13 cellular contexts compared by ENCODE assay signal in the genomic region with DNA sequence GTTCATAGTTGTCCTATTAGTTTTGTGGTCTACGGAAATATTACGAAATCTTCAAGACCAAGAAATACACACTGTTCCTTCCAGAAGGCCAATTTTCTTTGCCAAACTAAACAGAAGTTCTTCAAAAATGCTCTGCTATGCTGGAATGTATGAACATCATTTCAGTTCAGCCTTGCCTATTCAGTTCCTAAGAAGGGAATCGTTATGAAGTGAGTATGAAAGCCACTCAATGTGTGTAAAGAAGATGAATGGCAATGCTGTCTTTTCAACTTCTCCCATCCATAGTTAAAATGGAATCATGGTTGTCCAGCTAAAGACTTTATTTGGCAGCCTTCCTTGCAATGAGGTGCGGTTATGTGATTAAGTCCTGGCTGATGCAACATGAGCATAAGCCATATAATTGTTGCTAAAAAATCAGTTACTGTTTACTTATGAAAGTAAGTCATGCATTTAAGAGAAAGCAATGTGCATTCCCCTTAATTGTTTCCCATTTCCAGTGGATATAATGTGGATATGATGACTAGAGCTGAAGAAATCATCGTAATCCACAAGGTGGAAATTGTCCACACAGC.
DNase-seq lines count a peak whose midpoint lies in the region; ATAC-seq, FAIRE-seq and TF ChIP-seq lines count a peak whose summit lies in the region.
"Had no signal": no experiment of that assay in that cellular context is flagged by ENCODE, and none has a peak within 500 bp of the region (broad histone marks: within the 10 kb centered on the region; RNA-seq: fewer than 3 reads in every experiment).

No MANE protein-coding gene starts in this region.

- in situ Hi-C loops in K562 (cut with MboI): no loop called here

- no peaks in the 10 kb centered on the region for H3K9me3 Mint-ChIP-seq in activated T-cell treated with anti-CD3 and anti-CD28 coated beads, Interleukin-2, amount 50 U/mL, for 24 hours
- H3K9me3 Mint-ChIP-seq: H9 had no signal

- ATAC-seq in K562: no peak
- peak; percentile 95 for ATAC-seq in left ventricle myocardium superior
- ATAC-seq in GM21526 (IDR thresholded peaks at IDR 0.05; ENCODE audit: low FRiP score, unreplicated experiment): no peak
- no peak for ATAC-seq in HG02571 (IDR thresholded peaks at IDR 0.05; ENCODE audit: unreplicated experiment)
- ATAC-seq: effector memory CD8-positive, alpha-beta T cell; left colon had no signal

- POLR2A ChIA-PET in K562 (lab: Yijun Ruan, JAX): interaction anchor here (1.1 kb wide), 1 partner anchor 13 kb away, joined by 4 read pairs; no protein-coding TSS in a partner anchor

- H3K9me3 ChIP-seq in K562 (replicated peaks; ENCODE audit: control insufficient read depth, insufficient read depth, low read depth, low read length): no peaks in the 10 kb centered on the region

- CTCF ChIA-PET in K562 (lab: Yijun Ruan, JAX; ENCODE audit: low intra/inter-chr PET ratio): no interaction called here

- FAIRE-seq in K562 (lab: Jason Lieb, UNC): no peak
- FAIRE-seq: D721Med, GM18507 had no signal

- H2AFZ ChIP-seq in K562 (ENCODE audit: low read depth, low read length): no peak overlapping the region

- no peaks in the 10 kb centered on the region for H4K20me1 ChIP-seq in K562 (replicated peaks; ENCODE audit: control insufficient read depth, insufficient read depth, low read length)

- no peak overlapping the region for H3K9ac ChIP-seq in K562 (ENCODE audit: insufficient read depth in 1 of 2, low read depth in 2 of 2, low read length in 2 of 2)

- H3K36me3 ChIP-seq in K562 (ENCODE audit: control insufficient read depth, insufficient read depth, low read length): no peaks in the 10 kb centered on the region

- WGBS in K562 (ENCODE audit: insufficient coverage, low coverage, missing lambda C conversion rate): 8% methylated on average over 5 of the region's 5 CpGs

- no peak overlapping the region for H3K4me3 Mint-ChIP-seq in activated T-cell treated with anti-CD3 and anti-CD28 coated beads, Interleukin-2, amount 50 U/mL, for 24 hours
- H3K4me3 Mint-ChIP-seq: effector memory CD8-positive, alpha-beta T cell; H9 had no signal

- H3K27ac ChIP-seq in K562 (ENCODE audit: extremely low read depth, low read depth, low read length): no peak overlapping the region

- no peak overlapping the region for H3K4me2 ChIP-seq in K562 (ENCODE audit: insufficient read depth, low read length)

- H3K27ac Mint-ChIP-seq in activated T-cell treated with anti-CD3 and anti-CD28 coated beads, Interleukin-2, amount 50 U/mL, for 24 hours: no peak overlapping the region
- H3K27ac Mint-ChIP-seq: effector memory CD8-positive, alpha-beta T cell had no signal

- H3K27me3 Mint-ChIP-seq in activated T-cell treated with anti-CD3 and anti-CD28 coated beads, Interleukin-2, amount 50 U/mL, for 24 hours: no peaks in the 10 kb centered on the region
- H3K27me3 Mint-ChIP-seq: effector memory CD8-positive, alpha-beta T cell had no signal

- H3K4me1 Mint-ChIP-seq in activated T-cell treated with anti-CD3 and anti-CD28 coated beads, Interleukin-2, amount 50 U/mL, for 24 hours (ENCODE audit: low read depth): no peaks in the 10 kb centered on the region
- H3K4me1 Mint-ChIP-seq: H9 had no signal

- TF ChIP-seq POLR2A in K562 (conservative IDR thresholded peaks at IDR 0.05): no peak

- DNase-seq in H4 (ENCODE audit: low spot score): peak; percentile 86
- DNase-seq in K562 (ENCODE audit: extremely low read depth in 1 of 4, low spot score in 3 of 4): no peak
- no peak for DNase-seq in left ventricle myocardium superior
- peak; percentile 26 for DNase-seq in smooth muscle cell of the brain vasculature (ENCODE audit: low read depth, low spot score)
- no peak for DNase-seq in NCI-H1694 treated with DMSO at 0.1 percent for 48 hours (lab: John Stamatoyannopoulos, UW)
- DNase-seq in activated T-cell treated with anti-CD3 and anti-CD28 coated beads, Interleukin-2, amount 50 U/mL, for 24 hours: no peak
- DNase-seq: effector memory CD8-positive, alpha-beta T cell; H9; left colon had no signal

- H3K9me1 ChIP-seq in K562 (ENCODE audit: control insufficient read depth, insufficient read depth, low read length): no peaks in the 10 kb centered on the region

- BruUV-seq in K562 (replicated peaks; lab: Mats Ljungman, UMichigan): no TSS peak

- no peak overlapping the region for H3K4me3 ChIP-seq in K562

- no peak for TF ChIP-seq CTCF in K562 (IDR thresholded peaks at IDR 0.05 in 2 of 3, conservative IDR thresholded peaks at IDR 0.05 in 1 of 3; ENCODE audit: insufficient read depth in 2 of 3, low read depth in 1 of 3, low read length in 3 of 3)

- TF ChIP-seq RAD21 in K562 (CRISPR knock-in tag; conservative IDR thresholded peaks at IDR 0.05 in 1 of 2, IDR thresholded peaks at IDR 0.05 in 1 of 2): no peak

- H3K36me3 Mint-ChIP-seq in activated T-cell treated with anti-CD3 and anti-CD28 coated beads, Interleukin-2, amount 50 U/mL, for 24 hours (ENCODE audit: low read depth): no peaks in the 10 kb centered on the region

- H3K27me3 ChIP-seq in K562 (ENCODE audit: control insufficient read depth in 2 of 2, insufficient read depth in 2 of 2, low read length in 2 of 2): no peaks in the 10 kb centered on the region

- no peak for TF ChIP-seq EP300 in K562 (IDR thresholded peaks at IDR 0.05; ENCODE audit: low read length)

- intact Hi-C loops in K562 (cut with micrococcal nuclease): no loop called here
- intact Hi-C loops in left ventricle myocardium superior (cut with micrococcal nuclease): no loop called here

- H3K4me1 ChIP-seq in K562 (replicated peaks in 1 of 2; ENCODE audit: control insufficient read depth in 2 of 2, insufficient read depth in 2 of 2, low read length in 2 of 2): no peaks in the 10 kb centered on the region

- no peaks in the 10 kb centered on the region for H3K79me2 ChIP-seq in K562 (ENCODE audit: control insufficient read depth, insufficient read depth, low read length)

TF ChIP-seq in K562, 482 proteins besides CTCF, POLR2A, EP300 and RAD21 (continues in another document):
- no peak for TF ChIP-seq CEBPG (CRISPR knock-in tag; IDR thresholded peaks at IDR 0.05)
- peak; percentile 55 to 91 for TF ChIP-seq CEBPG (tag; conservative IDR thresholded peaks at IDR 0.05 in 1 of 2, IDR thresholded peaks at IDR 0.05 in 1 of 2)
- TF ChIP-seq, protein P1, sequence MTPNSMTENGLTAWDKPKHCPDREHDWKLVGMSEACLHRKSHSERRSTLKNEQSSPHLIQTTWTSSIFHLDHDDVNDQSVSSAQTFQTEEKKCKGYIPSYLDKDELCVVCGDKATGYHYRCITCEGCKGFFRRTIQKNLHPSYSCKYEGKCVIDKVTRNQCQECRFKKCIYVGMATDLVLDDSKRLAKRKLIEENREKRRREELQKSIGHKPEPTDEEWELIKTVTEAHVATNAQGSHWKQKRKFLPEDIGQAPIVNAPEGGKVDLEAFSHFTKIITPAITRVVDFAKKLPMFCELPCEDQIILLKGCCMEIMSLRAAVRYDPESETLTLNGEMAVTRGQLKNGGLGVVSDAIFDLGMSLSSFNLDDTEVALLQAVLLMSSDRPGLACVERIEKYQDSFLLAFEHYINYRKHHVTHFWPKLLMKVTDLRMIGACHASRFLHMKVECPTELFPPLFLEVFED (CRISPR knock-in tag; conservative IDR thresholded peaks at IDR 0.05): no peak
- TF ChIP-seq, protein P2, sequence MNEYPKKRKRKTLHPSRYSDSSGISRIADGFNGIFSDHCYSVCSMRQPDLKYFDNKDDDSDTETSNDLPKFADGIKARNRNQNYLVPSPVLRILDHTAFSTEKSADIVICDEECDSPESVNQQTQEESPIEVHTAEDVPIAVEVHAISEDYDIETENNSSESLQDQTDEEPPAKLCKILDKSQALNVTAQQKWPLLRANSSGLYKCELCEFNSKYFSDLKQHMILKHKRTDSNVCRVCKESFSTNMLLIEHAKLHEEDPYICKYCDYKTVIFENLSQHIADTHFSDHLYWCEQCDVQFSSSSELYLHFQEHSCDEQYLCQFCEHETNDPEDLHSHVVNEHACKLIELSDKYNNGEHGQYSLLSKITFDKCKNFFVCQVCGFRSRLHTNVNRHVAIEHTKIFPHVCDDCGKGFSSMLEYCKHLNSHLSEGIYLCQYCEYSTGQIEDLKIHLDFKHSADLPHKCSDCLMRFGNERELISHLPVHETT (CRISPR knock-in tag; conservative IDR thresholded peaks at IDR 0.05 in 1 of 2, IDR thresholded peaks at IDR 0.05 in 1 of 2): no peak
- TF ChIP-seq, protein P3, sequence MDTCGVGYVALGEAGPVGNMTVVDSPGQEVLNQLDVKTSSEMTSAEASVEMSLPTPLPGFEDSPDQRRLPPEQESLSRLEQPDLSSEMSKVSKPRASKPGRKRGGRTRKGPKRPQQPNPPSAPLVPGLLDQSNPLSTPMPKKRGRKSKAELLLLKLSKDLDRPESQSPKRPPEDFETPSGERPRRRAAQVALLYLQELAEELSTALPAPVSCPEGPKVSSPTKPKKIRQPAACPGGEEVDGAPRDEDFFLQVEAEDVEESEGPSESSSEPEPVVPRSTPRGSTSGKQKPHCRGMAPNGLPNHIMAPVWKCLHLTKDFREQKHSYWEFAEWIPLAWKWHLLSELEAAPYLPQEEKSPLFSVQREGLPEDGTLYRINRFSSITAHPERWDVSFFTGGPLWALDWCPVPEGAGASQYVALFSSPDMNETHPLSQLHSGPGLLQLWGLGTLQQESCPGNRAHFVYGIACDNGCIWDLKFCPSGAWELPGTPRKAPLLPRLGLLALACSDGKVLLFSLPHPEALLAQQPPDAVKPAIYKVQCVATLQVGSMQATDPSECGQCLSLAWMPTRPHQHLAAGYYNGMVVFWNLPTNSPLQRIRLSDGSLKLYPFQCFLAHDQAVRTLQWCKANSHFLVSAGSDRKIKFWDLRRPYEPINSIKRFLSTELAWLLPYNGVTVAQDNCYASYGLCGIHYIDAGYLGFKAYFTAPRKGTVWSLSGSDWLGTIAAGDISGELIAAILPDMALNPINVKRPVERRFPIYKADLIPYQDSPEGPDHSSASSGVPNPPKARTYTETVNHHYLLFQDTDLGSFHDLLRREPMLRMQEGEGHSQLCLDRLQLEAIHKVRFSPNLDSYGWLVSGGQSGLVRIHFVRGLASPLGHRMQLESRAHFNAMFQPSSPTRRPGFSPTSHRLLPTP (IDR thresholded peaks at IDR 0.05; ENCODE audit: borderline replicate concordance, extremely low read depth, insufficient read length): no peak
- TF ChIP-seq CEBPB (tag; IDR thresholded peaks at IDR 0.05): 0 out of 2 replicates have a peak, but pooled peaks have one; percentile 14
- peak; percentile 65 for TF ChIP-seq ZNF584 (CRISPR knock-in tag; IDR thresholded peaks at IDR 0.05; ENCODE audit: low read depth)
- TF ChIP-seq KDM5B (IDR thresholded peaks at IDR 0.05; ENCODE audit: insufficient replicate concordance, low read depth, low read length): no peak
- TF ChIP-seq, protein P4, sequence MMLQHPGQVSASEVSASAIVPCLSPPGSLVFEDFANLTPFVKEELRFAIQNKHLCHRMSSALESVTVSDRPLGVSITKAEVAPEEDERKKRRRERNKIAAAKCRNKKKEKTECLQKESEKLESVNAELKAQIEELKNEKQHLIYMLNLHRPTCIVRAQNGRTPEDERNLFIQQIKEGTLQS (IDR thresholded peaks at IDR 0.05): 0 out of 2 replicates have a peak, but pooled peaks have one; percentile 13
- TF ChIP-seq, protein P4 (CRISPR knock-in tag; conservative IDR thresholded peaks at IDR 0.05): no peak

Comparison
In these comparisons a context has a peak if more than half of its experiments do, and no peak if none do; other contexts are left out.
1. DNase-seq: peak in H4 (single experiment) and smooth muscle cell of the brain vasculature (single experiment); none in K562 (0 of 4), left ventricle myocardium superior (single experiment), NCI-H1694 treated with DMSO at 0.1 percent for 48 hours (single experiment) and activated T-cell treated with anti-CD3 and anti-CD28 coated beads, Interleukin-2, amount 50 U/mL, for 24 hours (single experiment).